Comparison of ENCODE assay signal across 10 cellular contexts in genomic region chr5:74630387-74631087, GRCh38. TPM values are rescaled to one million over a fixed set of nuclear protein-coding genes. Genes with fewer than 3 reads are reported as not detected.
DNase-seq lines count a peak whose midpoint lies in the region; ATAC-seq, FAIRE-seq and TF ChIP-seq lines count a peak whose summit lies in the region.
"Had no signal": no experiment of that assay in that cellular context is flagged by ENCODE, and none has a peak within 500 bp of the region (broad histone marks: within the 10 kb centered on the region; RNA-seq: fewer than 3 reads in every experiment).

No MANE protein-coding gene starts in this region.

- peak overlapping the region; percentile 78 to 88 for H3K27ac ChIP-seq in A549
- H3K27ac ChIP-seq: gastrocnemius medialis had no signal

- CTCF ChIA-PET in A549 (lab: Yijun Ruan, JAX) = interaction anchor here (0.7 to 2.3 kb wide), 5 partner anchors 11 to 728 kb away, joined by 3 to 10 read pairs (median 3); partner anchors contain the start of gene ENC1

- ATAC-seq in A549 = peak; percentile 64 to 71
- no peak for ATAC-seq in GM18520 (IDR thresholded peaks at IDR 0.05; ENCODE audit: unreplicated experiment)
- ATAC-seq: gastrocnemius medialis had no signal

- no peak for TF ChIP-seq POLR2A in A549 (IDR thresholded peaks at IDR 0.05; ENCODE audit: low read length)

- H3K4me1 ChIP-seq in A549 (peaks cover 67% of the 10 kb centered on the region), adipocyte (ENCODE audit: control insufficient read depth, insufficient read depth, low read length) (peaks cover 32% of the 10 kb centered on the region)

- no peaks in the 10 kb centered on the region for H3K27me3 ChIP-seq in adipocyte (replicated peaks; ENCODE audit: control insufficient read depth, insufficient read depth, low read length)
- H3K27me3 ChIP-seq: gastrocnemius medialis had no signal

- H3K36me3 ChIP-seq in adipocyte (ENCODE audit: control insufficient read depth, insufficient read depth, low read length, severe bottlenecking) = peaks cover 80% of the 10 kb centered on the region

- no peaks in the 10 kb centered on the region for H3K9me3 ChIP-seq in A549
- no peaks in the 10 kb centered on the region for H3K9me3 ChIP-seq in adipocyte (ENCODE audit: control insufficient read depth, low read length)
- H3K9me3 ChIP-seq: gastrocnemius medialis had no signal

- H3K4me2 ChIP-seq in A549 = peak overlapping the region; percentile 75

- H3K9ac ChIP-seq in adipocyte (ENCODE audit: low read length) = no peak overlapping the region

- TF ChIP-seq EP300 in A549 (IDR thresholded peaks at IDR 0.05) = peak; percentile 60 to 69; a peak in 4 of 5 replicates

- no peak overlapping the region; the same call in 2 of the 3 replicates for H3K4me3 ChIP-seq in A549
- no peak overlapping the region for H3K4me3 ChIP-seq in adipocyte (ENCODE audit: low read length)
- H3K4me3 ChIP-seq: gastrocnemius medialis had no signal

- TF ChIP-seq RAD21 in A549 (conservative IDR thresholded peaks at IDR 0.05 in 1 of 2, IDR thresholded peaks at IDR 0.05 in 1 of 2) = peak in 1 of 2 experiments; percentile 39; a peak in 2 of 5 replicates

- POLR2A ChIA-PET in A549 (lab: Yijun Ruan, JAX) = interaction anchor here (1.7 to 3.0 kb wide), 2 partner anchors 10 to 87 kb away, joined by 12 to 43 read pairs; partner anchors contain the start of gene ENC1

- DNase-seq in A549 (ENCODE audit: low read depth in 1 of 2, low spot score in 1 of 2) (peak; percentile 59 to 71), GM04503 (ENCODE audit: low read depth) (peak; percentile 65), adipocyte (ENCODE audit: low read depth) (peak; percentile 76), kidney glomerular epithelial cell (lab: John Stamatoyannopoulos, UW) (peak; percentile 84), NCI-H2107 (lab: John Stamatoyannopoulos, UW) (no peak), NCI-H748 (lab: John Stamatoyannopoulos, UW; ENCODE audit: unreplicated experiment) (no peak), DMS153 (lab: John Stamatoyannopoulos, UW) (no peak)
- DNase-seq: gastrocnemius medialis, NCI-H2029 had no signal

- TF ChIP-seq CTCF in A549 (IDR thresholded peaks at IDR 0.05) = no peak

- WGBS in A549 (ENCODE audit: missing lambda C conversion rate) = 57% methylated on average over 7 of the region's 7 CpGs

- FAIRE-seq in A549 (lab: Jason Lieb, UNC) = peak; percentile 7

TF ChIP-seq in A549, 52 proteins besides CTCF, POLR2A, EP300 and RAD21:
- TF ChIP-seq CBX8 (IDR thresholded peaks at IDR 0.05) (no peak), GATA3 (IDR thresholded peaks at IDR 0.05; ENCODE audit: borderline replicate concordance) (peak; percentile 83; the same call in 1 of the 2 replicates), MAFK (IDR thresholded peaks at IDR 0.05; ENCODE audit: partially characterized antibody) (no peak), MYC (IDR thresholded peaks at IDR 0.05; ENCODE audit: borderline replicate concordance, low read length) (no peak), RFX5 (IDR thresholded peaks at IDR 0.05) (no peak), KDM1A (IDR thresholded peaks at IDR 0.05; ENCODE audit: low read depth) (no peak), JUN (IDR thresholded peaks at IDR 0.05) (peak in 1 of 2 experiments; percentile 68; a peak in 2 of 5 replicates), MAX (IDR thresholded peaks at IDR 0.05) (peak; percentile 70), HOXA7 (CRISPR knock-in tag; IDR thresholded peaks at IDR 0.05) (no peak), FOXS1 (CRISPR knock-in tag; IDR thresholded peaks at IDR 0.05) (peak; percentile 88; the same call in 1 of the 2 replicates), CEBPB (IDR thresholded peaks at IDR 0.05) (peak; percentile 54 to 79; a peak in 3 of 4 replicates), ZSCAN20 (CRISPR knock-in tag; IDR thresholded peaks at IDR 0.05) (no peak), JUNB (IDR thresholded peaks at IDR 0.05) (peak; percentile 84), CBX2 (IDR thresholded peaks at IDR 0.05; ENCODE audit: borderline replicate concordance, low read depth) (no peak), FOSL2 (IDR thresholded peaks at IDR 0.05) (peak; percentile 73), FOSL2 (CRISPR knock-in tag; IDR thresholded peaks at IDR 0.05) (peak; percentile 90), CHD2 (IDR thresholded peaks at IDR 0.05; ENCODE audit: low read length, partially characterized antibody) (no peak), FOSB (CRISPR knock-in tag; IDR thresholded peaks at IDR 0.05) (no peak), ZC3H11A (IDR thresholded peaks at IDR 0.05) (no peak)
- TF ChIP-seq, protein P1, sequence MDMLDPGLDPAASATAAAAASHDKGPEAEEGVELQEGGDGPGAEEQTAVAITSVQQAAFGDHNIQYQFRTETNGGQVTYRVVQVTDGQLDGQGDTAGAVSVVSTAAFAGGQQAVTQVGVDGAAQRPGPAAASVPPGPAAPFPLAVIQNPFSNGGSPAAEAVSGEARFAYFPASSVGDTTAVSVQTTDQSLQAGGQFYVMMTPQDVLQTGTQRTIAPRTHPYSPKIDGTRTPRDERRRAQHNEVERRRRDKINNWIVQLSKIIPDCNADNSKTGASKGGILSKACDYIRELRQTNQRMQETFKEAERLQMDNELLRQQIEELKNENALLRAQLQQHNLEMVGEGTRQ (IDR thresholded peaks at IDR 0.05) = no peak

RNA-seq across cellular contexts. Expression of gene ENC1, which starts 10.0 kb away (rescaled TPM):
- polyA plus RNA-seq in A549 (2011; rRNA removed) (20.0 and 22.5 TPM in 2 replicates), A549 (2017; fragmentation: RNase III; extraction: RNeasy Plus Mini Kit Qiagen cat#74134 plus additional on column Dnase treatment) (17.0 to 21.3 TPM (median 20.4 TPM) in 3 replicates)
- 12.5 and 19.7 TPM in 2 replicates for polyA plus RNA-seq in A549 (2012; cell fraction: cytosol; rRNA removed)
- polyA plus RNA-seq in A549 (2012; cell fraction: nucleus; rRNA removed) = 21.6 and 49.2 TPM in 2 replicates
- 37.4 and 38.2 TPM in 2 replicates for polyA minus RNA-seq in A549 (2011; rRNA and poly(A)+ RNA removed)

RNA-seq across cellular contexts. Expression of gene HEXB, which starts 54.5 kb away (rescaled TPM):
- polyA plus RNA-seq in A549 (2011; rRNA removed) = 111 and 153 TPM in 2 replicates
- 49.5 and 52.7 TPM in 2 replicates for polyA plus RNA-seq in A549 (2012; cell fraction: cytosol; rRNA removed)
- 52.0 and 74.1 TPM in 2 replicates for polyA plus RNA-seq in A549 (2012; cell fraction: nucleus; rRNA removed)
- polyA plus RNA-seq in A549 (2017; fragmentation: RNase III; extraction: RNeasy Plus Mini Kit Qiagen cat#74134 plus additional on column Dnase treatment) = 75.4 to 83.5 TPM (median 79.2 TPM) in 3 replicates
- polyA minus RNA-seq in A549 (2011; rRNA and poly(A)+ RNA removed) = 46.7 and 61.5 TPM in 2 replicates

Comparison
In these comparisons a context has a peak if more than half of its experiments do, and no peak if none do; other contexts are left out.
1. DNase-seq: peak in A549 (2 of 2), GM04503 (single experiment), adipocyte (single experiment) and kidney glomerular epithelial cell (single experiment); none in NCI-H2107 (single experiment), NCI-H748 (single experiment) and DMS153 (single experiment).